Comparison of ENCODE assay signal across 30 cellular contexts in genomic region chr12:121656122-121656521, GRCh38. TPM values are rescaled to one million over a fixed set of nuclear protein-coding genes. Genes with fewer than 3 reads are reported as not detected.
"Had no signal": no experiment of that assay in that cellular context is flagged by ENCODE, and none has a peak within 500 bp of the region (broad histone marks: within the 10 kb centered on the region; RNA-seq: fewer than 3 reads in every experiment).

No MANE protein-coding gene starts in this region.

- H3K36me3 ChIP-seq: breast epithelium, esophagus squamous epithelium, left ventricle myocardium inferior, neutrophil, ovary, right lobe of liver, transverse colon had no signal

- H3K27ac Mint-ChIP-seq: activated B cell treated with CpG ODN at 0.5 μM for 24 hours; activated T-cell treated with anti-CD3 and anti-CD28 coated beads, Interleukin-2, amount 50 U/mL, for 24 hours; progenitor cell of endocrine pancreas had no signal

- H3K4me3 ChIP-seq: breast epithelium, esophagus squamous epithelium, left ventricle myocardium inferior, lung, ovary, right lobe of liver, testis, transverse colon had no signal

- H3K27ac ChIP-seq: breast epithelium, epithelial cell of prostate, esophagus squamous epithelium, left ventricle myocardium inferior, ovary, right lobe of liver, testis, transverse colon had no signal

- H3K4me3 Mint-ChIP-seq: activated B cell treated with CpG ODN at 0.5 μM for 24 hours; activated naive CD8-positive, alpha-beta T cell treated with anti-CD3 and anti-CD28 coated beads, Interleukin-2, amount 50 U/mL, for 24 hours; activated T-cell treated with anti-CD3 and anti-CD28 coated beads, Interleukin-2, amount 50 U/mL, for 24 hours; nephron progenitor cell had no signal

- H3K27me3 Mint-ChIP-seq: activated B cell treated with CpG ODN at 0.5 μM for 24 hours; activated naive CD8-positive, alpha-beta T cell treated with anti-CD3 and anti-CD28 coated beads, Interleukin-2, amount 50 U/mL, for 24 hours; activated T-cell treated with anti-CD3 and anti-CD28 coated beads, Interleukin-2, amount 50 U/mL, for 24 hours; progenitor cell of endocrine pancreas had no signal

- ATAC-seq: activated naive CD8-positive, alpha-beta T cell treated with anti-CD3 and anti-CD28 coated beads, Interleukin-2, amount 50 U/mL, for 24 hours; right lobe of liver; stimulated activated naive CD8-positive, alpha-beta T cell treated with anti-CD3 and anti-CD28 coated beads, Interleukin-15, Interleukin-2, amounts not matched to agents 100 U/mL and 50 U/mL, for 24 hours had no signal

- H3K9me3 Mint-ChIP-seq: activated B cell treated with CpG ODN at 0.5 μM for 24 hours; activated naive CD8-positive, alpha-beta T cell treated with anti-CD3 and anti-CD28 coated beads, Interleukin-2, amount 50 U/mL, for 24 hours; activated T-cell treated with anti-CD3 and anti-CD28 coated beads, Interleukin-2, amount 50 U/mL, for 24 hours; nephron progenitor cell had no signal

- H3K4me1 ChIP-seq: breast epithelium, right lobe of liver, testis had no signal

- H3K9me3 ChIP-seq: breast epithelium, esophagus squamous epithelium, left ventricle myocardium inferior, neutrophil, ovary, right lobe of liver, testis, transverse colon had no signal

- H3K27me3 ChIP-seq: breast epithelium, esophagus squamous epithelium, neutrophil, ovary, right lobe of liver, testis, transverse colon had no signal

- DNase-seq: activated B cell treated with CpG ODN at 0.5 μM for 24 hours; activated CD4-positive, alpha-beta T cell treated with anti-CD3 and anti-CD28 coated beads, Interleukin-2, amount 50 U/mL, for 1 hour; activated CD8-positive, alpha-beta memory T cell treated with anti-CD3 and anti-CD28 coated beads for 24 hours; activated CD8-positive, alpha-beta memory T cell treated with anti-CD3 and anti-CD28 coated beads, Interleukin-2, amount 50 U/mL, for 4 hours; activated gamma-delta T cell; activated naive CD4-positive, alpha-beta T cell treated with anti-CD3 and anti-CD28 coated beads, Interleukin-2, amount 50 U/mL, for 16 hours; activated naive CD8-positive, alpha-beta T cell treated with anti-CD3 and anti-CD28 coated beads, Interleukin-2, amount 50 U/mL, for 24 hours; activated T-cell treated with anti-CD3 and anti-CD28 coated beads, Interleukin-2, amount 50 U/mL, for 24 hours; amygdala; central memory CD4-positive, alpha-beta T cell; dermis blood vessel endothelial cell; effector CD4-positive, alpha-beta T cell; esophagus squamous epithelium; foreskin melanocyte; islet precursor cell; left ventricle myocardium inferior; mesendoderm; nephron progenitor cell; ovary; right lobe of liver; stimulated activated CD4-positive, alpha-beta T cell treated with anti-CD3 and anti-CD28 coated beads, Interleukin-2, amount 100 ng/mL, for 48 hours; stimulated activated naive CD8-positive, alpha-beta T cell treated with anti-CD3 and anti-CD28 coated beads, Interleukin-15, Interleukin-2, amounts not matched to agents 100 U/mL and 50 U/mL, for 24 hours; T1000; testis; transverse colon had no signal

RNA-seq across cellular contexts. Expression of gene MORN3, which starts 13.3 kb away (rescaled TPM):
- total RNA-seq: dermis blood vessel endothelial cell, left ventricle myocardium inferior had no signal
